ENCODE assay signal across 11 cellular contexts in genomic region chr3:151764699-151765098, GRCh38. TPM values are rescaled to one million over a fixed set of nuclear protein-coding genes. Genes with fewer than 3 reads are reported as not detected.
"Had no signal": no experiment of that assay in that cellular context is flagged by ENCODE, and none has a peak within 500 bp of the region (broad histone marks: within the 10 kb centered on the region; RNA-seq: fewer than 3 reads in every experiment).

No MANE protein-coding gene starts in this region.

RNA-seq across cellular contexts. Expression of gene AADACL2, which starts 31.0 kb away (rescaled TPM):
- total RNA-seq: OCI-LY7, PC-3, PC-9, Right ventricle myocardium inferior, Right ventricle myocardium superior, RPMI7951, SJCRH30, SJSA1, SK-MEL-5, T-cell had no signal
- polyA plus RNA-seq: SK-N-SH had no signal

RNA-seq across cellular contexts. Expression of gene AADAC, which starts 49.2 kb away (rescaled TPM):
- total RNA-seq: OCI-LY7, Right ventricle myocardium inferior, Right ventricle myocardium superior, SJCRH30, SK-MEL-5 had no signal
